ENCODE assay signal across 1 cellular context in the genomic region with DNA sequence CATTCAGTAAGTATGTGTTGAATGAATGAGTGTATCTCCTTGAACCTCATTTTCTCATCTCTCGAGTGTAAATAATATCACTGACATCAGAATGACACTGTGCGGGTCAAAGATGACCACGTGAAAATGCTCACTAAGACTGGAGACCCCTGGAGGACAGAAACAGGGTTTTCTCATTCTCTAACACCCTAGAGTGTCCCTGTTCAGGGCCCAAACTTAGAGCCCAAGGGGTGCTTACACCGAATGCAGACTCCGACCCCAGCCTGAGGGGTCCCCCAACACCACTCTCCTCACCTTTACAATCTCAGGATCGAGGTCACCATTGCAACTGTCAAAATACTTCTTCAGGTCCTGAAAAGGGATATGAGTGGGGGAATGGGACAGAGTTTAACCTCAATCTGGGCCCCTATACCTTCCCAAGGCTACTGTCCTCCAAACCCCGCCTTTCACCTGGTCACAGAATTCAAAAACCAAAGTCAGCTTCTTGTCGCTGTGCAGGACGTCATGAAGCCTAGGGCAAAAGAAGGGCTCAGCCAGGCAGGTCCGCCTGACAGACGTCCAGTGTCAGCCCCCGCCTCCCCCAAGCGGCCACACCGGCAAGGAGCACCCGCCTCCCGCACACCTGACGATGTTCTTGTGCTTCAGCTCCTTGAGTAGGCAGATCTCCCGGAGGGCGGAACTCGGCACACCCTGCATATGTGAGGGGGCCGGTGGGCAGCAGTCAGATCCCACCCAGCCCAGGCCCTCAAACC.
TF ChIP-seq lines count a peak whose summit lies in the region.

No MANE protein-coding gene starts in this region.

TF ChIP-seq in HepG2, 621 proteins besides CTCF, POLR2A, EP300 and RAD21:
- TF ChIP-seq, protein P1, sequence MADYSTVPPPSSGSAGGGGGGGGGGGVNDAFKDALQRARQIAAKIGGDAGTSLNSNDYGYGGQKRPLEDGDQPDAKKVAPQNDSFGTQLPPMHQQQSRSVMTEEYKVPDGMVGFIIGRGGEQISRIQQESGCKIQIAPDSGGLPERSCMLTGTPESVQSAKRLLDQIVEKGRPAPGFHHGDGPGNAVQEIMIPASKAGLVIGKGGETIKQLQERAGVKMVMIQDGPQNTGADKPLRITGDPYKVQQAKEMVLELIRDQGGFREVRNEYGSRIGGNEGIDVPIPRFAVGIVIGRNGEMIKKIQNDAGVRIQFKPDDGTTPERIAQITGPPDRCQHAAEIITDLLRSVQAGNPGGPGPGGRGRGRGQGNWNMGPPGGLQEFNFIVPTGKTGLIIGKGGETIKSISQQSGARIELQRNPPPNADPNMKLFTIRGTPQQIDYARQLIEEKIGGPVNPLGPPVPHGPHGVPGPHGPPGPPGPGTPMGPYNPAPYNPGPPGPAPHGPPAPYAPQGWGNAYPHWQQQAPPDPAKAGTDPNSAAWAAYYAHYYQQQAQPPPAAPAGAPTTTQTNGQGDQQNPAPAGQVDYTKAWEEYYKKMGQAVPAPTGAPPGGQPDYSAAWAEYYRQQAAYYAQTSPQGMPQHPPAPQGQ (CRISPR knock-in tag; IDR thresholded peaks at IDR 0.05; ENCODE audit: borderline replicate concordance): no peak
- TF ChIP-seq, protein P2, sequence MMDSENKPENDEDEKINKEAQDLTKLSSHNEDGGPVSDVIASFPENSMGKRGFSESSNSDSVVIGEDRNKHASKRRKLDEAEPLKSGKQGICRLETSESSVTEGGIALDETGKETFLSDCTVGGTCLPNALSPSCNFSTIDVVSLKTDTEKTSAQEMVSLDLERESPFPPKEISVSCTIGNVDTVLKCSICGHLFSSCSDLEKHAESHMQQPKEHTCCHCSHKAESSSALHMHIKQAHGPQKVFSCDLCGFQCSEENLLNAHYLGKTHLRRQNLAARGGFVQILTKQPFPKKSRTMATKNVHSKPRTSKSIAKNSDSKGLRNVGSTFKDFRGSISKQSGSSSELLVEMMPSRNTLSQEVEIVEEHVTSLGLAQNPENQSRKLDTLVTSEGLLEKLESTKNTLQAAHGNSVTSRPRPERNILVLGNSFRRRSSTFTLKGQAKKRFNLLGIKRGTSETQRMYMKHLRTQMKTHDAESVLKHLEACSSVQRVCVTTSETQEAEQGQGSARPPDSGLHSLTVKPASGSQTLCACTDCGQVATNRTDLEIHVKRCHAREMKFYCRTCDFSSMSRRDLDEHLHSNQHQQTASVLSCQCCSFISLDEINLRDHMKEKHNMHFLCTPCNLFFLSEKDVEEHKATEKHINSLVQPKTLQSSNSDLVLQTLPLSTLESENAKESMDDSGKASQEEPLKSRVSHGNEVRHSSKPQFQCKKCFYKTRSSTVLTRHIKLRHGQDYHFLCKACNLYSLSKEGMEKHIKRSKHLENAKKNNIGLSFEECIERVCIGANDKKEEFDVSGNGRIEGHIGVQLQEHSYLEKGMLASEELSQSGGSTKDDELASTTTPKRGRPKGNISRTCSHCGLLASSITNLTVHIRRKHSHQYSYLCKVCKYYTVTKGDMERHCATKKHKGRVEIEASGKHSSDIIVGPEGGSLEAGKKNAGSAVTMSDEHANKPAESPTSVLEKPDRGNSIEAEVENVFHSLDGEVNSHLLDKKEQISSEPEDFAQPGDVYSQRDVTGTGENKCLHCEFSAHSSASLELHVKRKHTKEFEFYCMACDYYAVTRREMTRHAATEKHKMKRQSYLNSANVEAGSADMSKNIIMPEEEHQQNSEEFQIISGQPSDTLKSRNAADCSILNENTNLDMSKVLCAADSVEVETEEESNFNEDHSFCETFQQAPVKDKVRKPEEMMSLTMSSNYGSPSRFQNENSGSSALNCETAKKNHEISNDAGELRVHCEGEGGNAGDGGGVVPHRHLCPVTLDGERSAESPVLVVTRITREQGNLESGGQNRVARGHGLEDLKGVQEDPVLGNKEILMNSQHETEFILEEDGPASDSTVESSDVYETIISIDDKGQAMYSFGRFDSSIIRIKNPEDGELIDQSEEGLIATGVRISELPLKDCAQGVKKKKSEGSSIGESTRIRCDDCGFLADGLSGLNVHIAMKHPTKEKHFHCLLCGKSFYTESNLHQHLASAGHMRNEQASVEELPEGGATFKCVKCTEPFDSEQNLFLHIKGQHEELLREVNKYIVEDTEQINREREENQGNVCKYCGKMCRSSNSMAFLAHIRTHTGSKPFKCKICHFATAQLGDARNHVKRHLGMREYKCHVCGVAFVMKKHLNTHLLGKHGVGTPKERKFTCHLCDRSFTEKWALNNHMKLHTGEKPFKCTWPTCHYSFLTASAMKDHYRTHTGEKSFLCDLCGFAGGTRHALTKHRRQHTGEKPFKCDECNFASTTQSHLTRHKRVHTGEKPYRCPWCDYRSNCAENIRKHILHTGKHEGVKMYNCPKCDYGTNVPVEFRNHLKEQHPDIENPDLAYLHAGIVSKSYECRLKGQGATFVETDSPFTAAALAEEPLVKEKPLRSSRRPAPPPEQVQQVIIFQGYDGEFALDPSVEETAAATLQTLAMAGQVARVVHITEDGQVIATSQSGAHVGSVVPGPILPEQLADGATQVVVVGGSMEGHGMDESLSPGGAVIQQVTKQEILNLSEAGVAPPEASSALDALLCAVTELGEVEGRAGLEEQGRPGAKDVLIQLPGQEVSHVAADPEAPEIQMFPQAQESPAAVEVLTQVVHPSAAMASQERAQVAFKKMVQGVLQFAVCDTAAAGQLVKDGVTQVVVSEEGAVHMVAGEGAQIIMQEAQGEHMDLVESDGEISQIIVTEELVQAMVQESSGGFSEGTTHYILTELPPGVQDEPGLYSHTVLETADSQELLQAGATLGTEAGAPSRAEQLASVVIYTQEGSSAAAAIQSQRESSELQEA (CRISPR knock-in tag; IDR thresholded peaks at IDR 0.05; ENCODE audit: not compliant biosample characterization): no peak
- TF ChIP-seq MYC (CRISPR knock-in tag; IDR thresholded peaks at IDR 0.05; ENCODE audit: borderline replicate concordance) (peak; percentile 10; the same call in 1 of the 2 replicates), STAG1 (CRISPR knock-in tag; IDR thresholded peaks at IDR 0.05) (peak; percentile 27; the same call in 1 of the 2 replicates), ZNF274 (CRISPR knock-in tag; IDR thresholded peaks at IDR 0.05) (0 out of 2 replicates have a peak, but pooled peaks have one; percentile 18), ZNF878 (CRISPR knock-in tag; IDR thresholded peaks at IDR 0.05) (no peak), ZNF572 (CRISPR knock-in tag; IDR thresholded peaks at IDR 0.05) (peak; percentile 29; the same call in 1 of the 2 replicates), CEBPG (CRISPR knock-in tag; IDR thresholded peaks at IDR 0.05) (no peak), ZNF234 (CRISPR knock-in tag; conservative IDR thresholded peaks at IDR 0.05) (0 out of 2 replicates have a peak, but pooled peaks have one; percentile 57), TEAD3 (CRISPR knock-in tag; optimal IDR thresholded peaks at IDR 0.05; ENCODE audit: borderline replicate concordance) (no peak)
- TF ChIP-seq, protein P3, sequence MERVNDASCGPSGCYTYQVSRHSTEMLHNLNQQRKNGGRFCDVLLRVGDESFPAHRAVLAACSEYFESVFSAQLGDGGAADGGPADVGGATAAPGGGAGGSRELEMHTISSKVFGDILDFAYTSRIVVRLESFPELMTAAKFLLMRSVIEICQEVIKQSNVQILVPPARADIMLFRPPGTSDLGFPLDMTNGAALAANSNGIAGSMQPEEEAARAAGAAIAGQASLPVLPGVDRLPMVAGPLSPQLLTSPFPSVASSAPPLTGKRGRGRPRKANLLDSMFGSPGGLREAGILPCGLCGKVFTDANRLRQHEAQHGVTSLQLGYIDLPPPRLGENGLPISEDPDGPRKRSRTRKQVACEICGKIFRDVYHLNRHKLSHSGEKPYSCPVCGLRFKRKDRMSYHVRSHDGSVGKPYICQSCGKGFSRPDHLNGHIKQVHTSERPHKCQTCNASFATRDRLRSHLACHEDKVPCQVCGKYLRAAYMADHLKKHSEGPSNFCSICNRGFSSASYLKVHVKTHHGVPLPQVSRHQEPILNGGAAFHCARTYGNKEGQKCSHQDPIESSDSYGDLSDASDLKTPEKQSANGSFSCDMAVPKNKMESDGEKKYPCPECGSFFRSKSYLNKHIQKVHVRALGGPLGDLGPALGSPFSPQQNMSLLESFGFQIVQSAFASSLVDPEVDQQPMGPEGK (CRISPR knock-in tag; IDR thresholded peaks at IDR 0.05): 0 out of 2 replicates have a peak, but pooled peaks have one; percentile 31
- TF ChIP-seq, protein P4, sequence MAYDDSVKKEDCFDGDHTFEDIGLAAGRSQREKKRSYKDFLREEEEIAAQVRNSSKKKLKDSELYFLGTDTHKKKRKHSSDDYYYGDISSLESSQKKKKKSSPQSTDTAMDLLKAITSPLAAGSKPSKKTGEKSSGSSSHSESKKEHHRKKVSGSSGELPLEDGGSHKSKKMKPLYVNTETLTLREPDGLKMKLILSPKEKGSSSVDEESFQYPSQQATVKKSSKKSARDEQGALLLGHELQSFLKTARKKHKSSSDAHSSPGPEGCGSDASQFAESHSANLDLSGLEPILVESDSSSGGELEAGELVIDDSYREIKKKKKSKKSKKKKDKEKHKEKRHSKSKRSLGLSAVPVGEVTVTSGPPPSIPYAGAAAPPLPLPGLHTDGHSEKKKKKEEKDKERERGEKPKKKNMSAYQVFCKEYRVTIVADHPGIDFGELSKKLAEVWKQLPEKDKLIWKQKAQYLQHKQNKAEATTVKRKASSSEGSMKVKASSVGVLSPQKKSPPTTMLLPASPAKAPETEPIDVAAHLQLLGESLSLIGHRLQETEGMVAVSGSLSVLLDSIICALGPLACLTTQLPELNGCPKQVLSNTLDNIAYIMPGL (CRISPR knock-in tag; IDR thresholded peaks at IDR 0.05; ENCODE audit: borderline replicate concordance in 1 of 2, low read depth in 1 of 2): no peak
TF ChIP-seq in HepG2: peak in this region for 6.
